ENCODE assay signal across 8 cellular contexts in the genomic region with DNA sequence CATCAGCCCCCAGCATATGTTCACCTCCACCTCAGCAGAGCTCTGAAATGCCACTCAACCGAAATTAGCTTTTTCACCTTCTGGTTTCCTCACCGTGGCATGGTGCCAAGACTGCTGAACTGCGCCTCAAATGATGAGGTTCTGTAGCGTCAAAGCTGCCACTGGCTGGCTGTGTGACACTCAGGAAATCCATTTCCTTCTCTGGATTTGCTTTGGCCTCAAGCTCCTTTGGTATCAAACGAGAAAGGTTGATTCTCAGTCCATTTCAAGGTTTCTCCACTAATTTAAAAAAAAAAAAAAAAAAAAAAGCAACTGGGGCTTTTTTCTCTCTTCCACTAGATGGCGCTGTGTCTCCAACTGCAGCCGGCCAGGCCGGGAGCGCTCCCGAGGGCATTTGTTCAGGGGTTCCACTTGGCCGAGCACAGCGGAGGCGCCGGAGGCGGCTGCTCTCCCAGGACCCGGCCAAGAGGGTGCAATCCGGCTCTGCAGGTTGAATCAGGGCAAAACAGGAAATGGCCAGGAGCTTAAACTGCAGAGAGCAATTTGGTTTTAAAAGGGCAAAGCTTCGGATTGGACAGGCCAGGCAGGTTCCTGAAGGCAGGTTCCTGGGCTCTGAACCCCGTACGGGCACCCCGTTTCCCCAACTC. TPM values are rescaled to one million over a fixed set of nuclear protein-coding genes. Genes with fewer than 3 reads are reported as not detected.
DNase-seq lines count a peak whose midpoint lies in the region; ATAC-seq, FAIRE-seq and TF ChIP-seq lines count a peak whose summit lies in the region.

No MANE protein-coding gene starts in this region.

- no peaks in the 10 kb centered on the region for H3K36me3 ChIP-seq in GM23338 (ENCODE audit: insufficient read depth)
- no peaks in the 10 kb centered on the region for H3K36me3 ChIP-seq in kidney (ENCODE audit: control insufficient read depth in 1 of 2, insufficient read depth in 2 of 2, low read length in 2 of 2)

- H3K9me3 ChIP-seq in kidney (ENCODE audit: control insufficient read depth in 1 of 2, low read length in 2 of 2), result no peaks in the 10 kb centered on the region

- H3K4me3 ChIP-seq in AG04449 (ENCODE audit: low read depth, low read length), result no peak overlapping the region
- H3K4me3 ChIP-seq in GM23338, result peak overlapping the region; percentile 34
- no peak overlapping the region for H3K4me3 ChIP-seq in kidney (ENCODE audit: low read length in 2 of 2)

- POLR2A ChIA-PET in AG04449 (lab: Yijun Ruan, JAX), result no interaction called here

- CTCF ChIA-PET in AG04449 (lab: Yijun Ruan, JAX), result interaction anchor here (0.7 to 7.3 kb wide), 74 partner anchors 9 to 1107 kb away, joined by 3 to 198 read pairs (median 4); partner anchors contain the start of gene CAMK2N1

- H3K9me3 Mint-ChIP-seq in GM23338, result peaks cover 4% of the 10 kb centered on the region; the same call in 2 of the 3 replicates

- H3F3A ChIP-seq in GM23338 (replicated peaks; ENCODE audit: low read depth), result no peaks in the 10 kb centered on the region

- H3K27me3 ChIP-seq in GM23338 (ENCODE audit: insufficient read depth), result no peaks in the 10 kb centered on the region

- FAIRE-seq in kidney (lab: Jason Lieb, UNC), result peak; percentile 69

- H3K27ac ChIP-seq in GM23338 (ENCODE audit: low read depth) (no peak overlapping the region; the same call in 1 of the 2 replicates), caudate nucleus (ENCODE audit: low read depth, low read length) (no peak overlapping the region), kidney (ENCODE audit: low read depth in 2 of 2, low read length in 2 of 2) (peak overlapping the region; percentile 84 to 89)

- peaks cover 10% of the 10 kb centered on the region for H3K4me1 Mint-ChIP-seq in GM23338

- H3K36me3 Mint-ChIP-seq in GM23338 (ENCODE audit: low read depth), result peaks cover 2% of the 10 kb centered on the region; the same call in 1 of the 3 replicates

- DNase-seq in AG04449 (ENCODE audit: low read depth, low spot score) (no peak), GM23338 (ENCODE audit: low spot score) (peak; percentile 96), NCI-H2196 treated with DMSO at 0.1 percent for 48 hours (lab: John Stamatoyannopoulos, UW; ENCODE audit: unreplicated experiment) (peak; percentile 90), caudate nucleus (lab: John Stamatoyannopoulos, UW) (peak in 44 of 61 donors; percentile 9 to 75 (median 35)), kidney (peak; percentile 95)
- DNase-seq in activated CD4-positive, CD25-positive, alpha-beta regulatory T cell (lab: John Stamatoyannopoulos, UW), result peak; percentile 12 to 20 (median 18)
- peak; percentile 55 for DNase-seq in stimulated activated CD4-positive, alpha-beta T cell treated with anti-CD3 and anti-CD28 coated beads, Interleukin-4, amount 100 ng/mL, for 24 hours

- intact Hi-C loops in kidney (cut with DNase I), result no loop called here

- H4K20me1 ChIP-seq in GM23338 (replicated peaks; ENCODE audit: insufficient read depth), result no peaks in the 10 kb centered on the region

- peak overlapping the region; percentile 78 for H2AFZ ChIP-seq in GM23338

- peak overlapping the region in 1 of 2 donors; percentile 49 for H3K9ac ChIP-seq in kidney (ENCODE audit: low read length in 2 of 2)

- peaks cover 9% of the 10 kb centered on the region for H3K27me3 Mint-ChIP-seq in GM23338 (ENCODE audit: insufficient read depth, low read depth, poor library complexity)

- ATAC-seq in GM23338 (peak; percentile 99), HG03280 (IDR thresholded peaks at IDR 0.05; ENCODE audit: unreplicated experiment) (no peak)

- H3K4me2 ChIP-seq in GM23338, result peak overlapping the region; percentile 64; the same call in 1 of the 2 replicates

- TF ChIP-seq CTCF in AG04449 (IDR thresholded peaks at IDR 0.05; ENCODE audit: insufficient read depth, low read length, missing control alignments) (peak; percentile 50), GM23338 (conservative IDR thresholded peaks at IDR 0.05; ENCODE audit: low read depth in 2 of 2) (peak; percentile 76 to 82), kidney (IDR thresholded peaks at IDR 0.05; ENCODE audit: borderline replicate concordance, extremely low read depth, insufficient read depth) (peak; percentile 63)

- no peak overlapping the region; the same call in 1 of the 2 replicates for H3K27ac Mint-ChIP-seq in GM23338

- H3K4me3 Mint-ChIP-seq in GM23338, result no peak overlapping the region; the same call in 2 of the 3 replicates

- no peaks in the 10 kb centered on the region for H3K79me2 ChIP-seq in GM23338 (replicated peaks; ENCODE audit: insufficient read depth)

- peaks cover 12% of the 10 kb centered on the region for H3K4me1 ChIP-seq in GM23338 (ENCODE audit: insufficient read depth)
- peaks cover 13 to 23% of the 10 kb centered on the region in 2 donors for H3K4me1 ChIP-seq in kidney (ENCODE audit: control insufficient read depth in 1 of 2, insufficient read depth in 1 of 2, low read depth in 1 of 2, low read length in 2 of 2)

- H3K9me2 ChIP-seq in GM23338 (ENCODE audit: insufficient read depth), result no peaks in the 10 kb centered on the region

TF ChIP-seq in GM23338, 12 proteins besides CTCF, POLR2A, EP300 and RAD21:
- TF ChIP-seq NANOG (IDR thresholded peaks at IDR 0.05; ENCODE audit: borderline replicate concordance) (no peak), ZNF114 (CRISPR knock-in tag; IDR thresholded peaks at IDR 0.05) (no peak), ETS1 (IDR thresholded peaks at IDR 0.05) (peak; percentile 49; the same call in 1 of the 2 replicates)

RNA-seq across cellular contexts. Expression of gene PLA2G2C, which starts 26.5 kb away (rescaled TPM):
- total RNA-seq in GM23338 (2014; rRNA removed; shearing (Covaris generic)), result not detected in 2 replicates
- polyA plus RNA-seq in GM23338 (2016; fragmentation: Nextera tagmentation; extraction: Ambion mirVana), result not detected in 2 replicates
- 0.31 TPM for total RNA-seq in kidney
- not detected for polyA plus RNA-seq in kidney (ENCODE audit: insufficient read depth, low read depth, low replicate concordance)

RNA-seq across cellular contexts. Expression of gene UBXN10, which starts 26.9 kb away (rescaled TPM):
- total RNA-seq in GM23338 (2014; rRNA removed; shearing (Covaris generic)), result 0.58 and 0.69 TPM in 2 replicates
- polyA plus RNA-seq in GM23338 (2016; fragmentation: Nextera tagmentation; extraction: Ambion mirVana) (0.26 and 0.27 TPM in 2 replicates), kidney (ENCODE audit: insufficient read depth, low read depth, low replicate concordance) (2.3 TPM)
- 12.6 TPM for total RNA-seq in kidney

Comparison
In these comparisons a context has a peak if more than half of its experiments do, and no peak if none do; other contexts are left out.
1. H3K27ac ChIP-seq: peak in kidney (2 of 2); none in GM23338 (single experiment) and caudate nucleus (single experiment).
2. Peak in every context shown above with its lines, with median percentiles within 50 percentile points of each other: CTCF ChIP-seq.